ENCODE assay signal across 2 cellular contexts in genomic region chr2:29192526-29192925, GRCh38.
TF ChIP-seq lines count a peak whose summit lies in the region.

No MANE protein-coding gene starts in this region.

TF ChIP-seq in SK-N-SH treated with all-trans-retinoic acid at 6 μM for 48 hours, 23 proteins besides CTCF, POLR2A, EP300 and RAD21:
- TF ChIP-seq, protein P1, sequence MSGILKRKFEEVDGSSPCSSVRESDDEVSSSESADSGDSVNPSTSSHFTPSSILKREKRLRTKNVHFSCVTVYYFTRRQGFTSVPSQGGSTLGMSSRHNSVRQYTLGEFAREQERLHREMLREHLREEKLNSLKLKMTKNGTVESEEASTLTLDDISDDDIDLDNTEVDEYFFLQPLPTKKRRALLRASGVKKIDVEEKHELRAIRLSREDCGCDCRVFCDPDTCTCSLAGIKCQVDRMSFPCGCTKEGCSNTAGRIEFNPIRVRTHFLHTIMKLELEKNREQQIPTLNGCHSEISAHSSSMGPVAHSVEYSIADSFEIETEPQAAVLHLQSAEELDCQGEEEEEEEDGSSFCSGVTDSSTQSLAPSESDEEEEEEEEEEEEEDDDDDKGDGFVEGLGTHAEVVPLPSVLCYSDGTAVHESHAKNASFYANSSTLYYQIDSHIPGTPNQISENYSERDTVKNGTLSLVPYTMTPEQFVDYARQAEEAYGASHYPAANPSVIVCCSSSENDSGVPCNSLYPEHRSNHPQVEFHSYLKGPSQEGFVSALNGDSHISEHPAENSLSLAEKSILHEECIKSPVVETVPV (CRISPR knock-in tag; IDR thresholded peaks at IDR 0.05), result no peak
- TF ChIP-seq POU6F1 (CRISPR knock-in tag; IDR thresholded peaks at IDR 0.05; ENCODE audit: borderline replicate concordance, low read depth) (no peak), OSR1 (CRISPR knock-in tag; IDR thresholded peaks at IDR 0.05) (no peak)
- TF ChIP-seq, protein P2, sequence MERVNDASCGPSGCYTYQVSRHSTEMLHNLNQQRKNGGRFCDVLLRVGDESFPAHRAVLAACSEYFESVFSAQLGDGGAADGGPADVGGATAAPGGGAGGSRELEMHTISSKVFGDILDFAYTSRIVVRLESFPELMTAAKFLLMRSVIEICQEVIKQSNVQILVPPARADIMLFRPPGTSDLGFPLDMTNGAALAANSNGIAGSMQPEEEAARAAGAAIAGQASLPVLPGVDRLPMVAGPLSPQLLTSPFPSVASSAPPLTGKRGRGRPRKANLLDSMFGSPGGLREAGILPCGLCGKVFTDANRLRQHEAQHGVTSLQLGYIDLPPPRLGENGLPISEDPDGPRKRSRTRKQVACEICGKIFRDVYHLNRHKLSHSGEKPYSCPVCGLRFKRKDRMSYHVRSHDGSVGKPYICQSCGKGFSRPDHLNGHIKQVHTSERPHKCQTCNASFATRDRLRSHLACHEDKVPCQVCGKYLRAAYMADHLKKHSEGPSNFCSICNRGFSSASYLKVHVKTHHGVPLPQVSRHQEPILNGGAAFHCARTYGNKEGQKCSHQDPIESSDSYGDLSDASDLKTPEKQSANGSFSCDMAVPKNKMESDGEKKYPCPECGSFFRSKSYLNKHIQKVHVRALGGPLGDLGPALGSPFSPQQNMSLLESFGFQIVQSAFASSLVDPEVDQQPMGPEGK (CRISPR knock-in tag; IDR thresholded peaks at IDR 0.05; ENCODE audit: borderline replicate concordance), result no peak

TF ChIP-seq in SK-N-SH, 30 proteins besides CTCF, POLR2A, EP300 and RAD21 (continued from another document):
- TF ChIP-seq TAF1 (IDR thresholded peaks at IDR 0.05; ENCODE audit: borderline replicate concordance, low read depth, low read length) (no peak), SMC3 (IDR thresholded peaks at IDR 0.05; ENCODE audit: low read depth, low read length) (no peak), USF2 (IDR thresholded peaks at IDR 0.05; ENCODE audit: borderline replicate concordance, low read depth, low read length) (no peak), RFX5 (IDR thresholded peaks at IDR 0.05; ENCODE audit: low read length) (no peak), FOXM1 (IDR thresholded peaks at IDR 0.05; ENCODE audit: low read depth) (no peak), POLR2AphosphoS5 (IDR thresholded peaks at IDR 0.05; ENCODE audit: low read depth, low read length) (no peak), TEAD4 (IDR thresholded peaks at IDR 0.05; ENCODE audit: borderline replicate concordance, insufficient read depth) (no peak), EZH2phosphoT487 (IDR thresholded peaks at IDR 0.05; ENCODE audit: borderline replicate concordance, low read depth) (no peak)
- TF ChIP-seq, protein P3, sequence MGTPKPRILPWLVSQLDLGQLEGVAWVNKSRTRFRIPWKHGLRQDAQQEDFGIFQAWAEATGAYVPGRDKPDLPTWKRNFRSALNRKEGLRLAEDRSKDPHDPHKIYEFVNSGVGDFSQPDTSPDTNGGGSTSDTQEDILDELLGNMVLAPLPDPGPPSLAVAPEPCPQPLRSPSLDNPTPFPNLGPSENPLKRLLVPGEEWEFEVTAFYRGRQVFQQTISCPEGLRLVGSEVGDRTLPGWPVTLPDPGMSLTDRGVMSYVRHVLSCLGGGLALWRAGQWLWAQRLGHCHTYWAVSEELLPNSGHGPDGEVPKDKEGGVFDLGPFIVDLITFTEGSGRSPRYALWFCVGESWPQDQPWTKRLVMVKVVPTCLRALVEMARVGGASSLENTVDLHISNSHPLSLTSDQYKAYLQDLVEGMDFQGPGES (IDR thresholded peaks at IDR 0.05; ENCODE audit: low read depth, low read length), result no peak
- TF ChIP-seq, protein P4, sequence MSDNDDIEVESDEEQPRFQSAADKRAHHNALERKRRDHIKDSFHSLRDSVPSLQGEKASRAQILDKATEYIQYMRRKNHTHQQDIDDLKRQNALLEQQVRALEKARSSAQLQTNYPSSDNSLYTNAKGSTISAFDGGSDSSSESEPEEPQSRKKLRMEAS (IDR thresholded peaks at IDR 0.05; ENCODE audit: low read depth), result no peak
- TF ChIP-seq, protein P5, sequence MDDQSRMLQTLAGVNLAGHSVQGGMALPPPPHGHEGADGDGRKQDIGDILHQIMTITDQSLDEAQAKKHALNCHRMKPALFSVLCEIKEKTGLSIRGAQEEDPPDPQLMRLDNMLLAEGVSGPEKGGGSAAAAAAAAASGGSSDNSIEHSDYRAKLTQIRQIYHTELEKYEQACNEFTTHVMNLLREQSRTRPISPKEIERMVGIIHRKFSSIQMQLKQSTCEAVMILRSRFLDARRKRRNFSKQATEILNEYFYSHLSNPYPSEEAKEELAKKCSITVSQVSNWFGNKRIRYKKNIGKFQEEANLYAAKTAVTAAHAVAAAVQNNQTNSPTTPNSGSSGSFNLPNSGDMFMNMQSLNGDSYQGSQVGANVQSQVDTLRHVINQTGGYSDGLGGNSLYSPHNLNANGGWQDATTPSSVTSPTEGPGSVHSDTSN (IDR thresholded peaks at IDR 0.05), result no peak
